In genomic region chr3:40878464-40878905, GRCh38 we compare ENCODE assay signal across 14 cellular contexts.
DNase-seq lines count a peak whose midpoint lies in the region; ATAC-seq and TF ChIP-seq lines count a peak whose summit lies in the region.
"Had no signal": no experiment of that assay in that cellular context is flagged by ENCODE, and none has a peak within 500 bp of the region (broad histone marks: within the 10 kb centered on the region; RNA-seq: fewer than 3 reads in every experiment).

No MANE protein-coding gene starts in this region.

- no peak for DNase-seq in caudate nucleus (lab: John Stamatoyannopoulos, UW)
- no peak for DNase-seq in lower lobe of right lung
- DNase-seq in gastrocnemius medialis: no peak
- DNase-seq in AML-193 (lab: John Stamatoyannopoulos, UW): no peak
- DNase-seq in ovary: no peak
- no peak for DNase-seq in posterior cingulate gyrus
- no peak for DNase-seq in WTC11 (ENCODE audit: low spot score)
- DNase-seq: activated naive CD4-positive, alpha-beta T cell treated with anti-CD3 and anti-CD28 coated beads for 36 hours; erythroblast; NCI-H2081 had no signal

- H3K27me3 ChIP-seq in lower lobe of right lung (ENCODE audit: low read depth) (no peaks in the 10 kb centered on the region), gastrocnemius medialis (no peaks in the 10 kb centered on the region), ovary (no peaks in the 10 kb centered on the region)
- H3K27me3 ChIP-seq: testis had no signal

- no peaks in the 10 kb centered on the region for H3K27me3 Mint-ChIP-seq in WTC11 (ENCODE audit: low read depth)

- no peak overlapping the region for H3K4me3 ChIP-seq in lower lobe of right lung
- no peak overlapping the region for H3K4me3 ChIP-seq in gastrocnemius medialis
- no peak overlapping the region for H3K4me3 ChIP-seq in ovary
- H3K4me3 ChIP-seq: SK-N-MC, testis had no signal

- H3K9me3 ChIP-seq in lower lobe of right lung: no peaks in the 10 kb centered on the region
- no peaks in the 10 kb centered on the region for H3K9me3 ChIP-seq in gastrocnemius medialis
- H3K9me3 ChIP-seq in ovary: no peaks in the 10 kb centered on the region
- H3K9me3 ChIP-seq: testis had no signal

- POLR2A ChIA-PET in WTC11 (lab: Charles Lee): no interaction called here

- WGBS in ovary, 3 donors: 5 to 9% (median 5%) methylated on average over 3 of the region's 3 CpGs

- no peak for TF ChIP-seq EP300 in ovary (IDR thresholded peaks at IDR 0.05)

- TF ChIP-seq CTCF in C4-2B (conservative IDR thresholded peaks at IDR 0.05) (no peak), lower lobe of right lung (IDR thresholded peaks at IDR 0.05) (no peak), gastrocnemius medialis (IDR thresholded peaks at IDR 0.05 in 4 of 5, conservative IDR thresholded peaks at IDR 0.05 in 1 of 5) (no peak), ovary (IDR thresholded peaks at IDR 0.05) (no peak), WTC11 (IDR thresholded peaks at IDR 0.05) (no peak)

- H3K4me1 Mint-ChIP-seq in WTC11: peaks cover 16% of the 10 kb centered on the region

- intact Hi-C loops in lower lobe of right lung (cut with DNase I): no loop called here
- intact Hi-C loops in gastrocnemius medialis (cut with DNase I; ENCODE audit: low total_unique reads): loop anchor here (5.0 kb wide), 1 partner anchor 96 kb away; no protein-coding TSS in a partner anchor
- intact Hi-C loops in ovary (cut with DNase I): loop anchor here in 1 of 4 donors (10.0 kb wide), 1 partner anchor 316 kb away; the partner anchor contains the start of gene CTNNB1
- intact Hi-C loops in posterior cingulate gyrus (cut with DNase I): no loop called here

- H3K4me1 ChIP-seq in lower lobe of right lung (peaks cover 30% of the 10 kb centered on the region), gastrocnemius medialis (peaks cover 13 to 16% of the 10 kb centered on the region in 2 donors), ovary (ENCODE audit: insufficient read depth) (peaks cover 14% of the 10 kb centered on the region)

- TF ChIP-seq POLR2A in gastrocnemius medialis (IDR thresholded peaks at IDR 0.05): no peak
- no peak for TF ChIP-seq POLR2A in ovary (IDR thresholded peaks at IDR 0.05)

- H3K4me3 Mint-ChIP-seq in WTC11: no peak overlapping the region
- H3K4me3 Mint-ChIP-seq: activated naive CD4-positive, alpha-beta T cell treated with anti-CD3 and anti-CD28 coated beads for 36 hours had no signal

- H3K36me3 ChIP-seq in lower lobe of right lung (no peaks in the 10 kb centered on the region), gastrocnemius medialis (no peaks in the 10 kb centered on the region), ovary (no peaks in the 10 kb centered on the region)

- H3K27ac ChIP-seq in C4-2B: peak overlapping the region; percentile 90
- peak overlapping the region; percentile 46 for H3K27ac ChIP-seq in caudate nucleus (ENCODE audit: low read depth, low read length)
- peak overlapping the region; percentile 81 for H3K27ac ChIP-seq in lower lobe of right lung
- H3K27ac ChIP-seq in gastrocnemius medialis: peak overlapping the region; percentile 23 to 61 (median 39)
- H3K27ac ChIP-seq in ovary: peak overlapping the region in 1 of 2 donors; percentile 67
- H3K27ac ChIP-seq: SK-N-MC had no signal

- CTCF ChIA-PET in WTC11 (lab: Charles Lee): no interaction called here

- H3K9me3 Mint-ChIP-seq in WTC11: peaks cover 17% of the 10 kb centered on the region
- H3K9me3 Mint-ChIP-seq: activated naive CD4-positive, alpha-beta T cell treated with anti-CD3 and anti-CD28 coated beads for 36 hours had no signal

- in situ Hi-C loops in gastrocnemius medialis (cut with MboI; ENCODE audit: low sequenced_read_pairs in 4 of 4): no loop called here

- ATAC-seq in lower lobe of right lung: no peak
- ATAC-seq in gastrocnemius medialis: no peak
- no peak for ATAC-seq in WTC11
- ATAC-seq: HCT116 had no signal

- H3K36me3 Mint-ChIP-seq in WTC11: no peaks in the 10 kb centered on the region

- H3K27ac Mint-ChIP-seq in WTC11: no peak overlapping the region
- H3K27ac Mint-ChIP-seq: activated naive CD4-positive, alpha-beta T cell treated with anti-CD3 and anti-CD28 coated beads for 36 hours had no signal

TF ChIP-seq in WTC11, 78 proteins besides CTCF, POLR2A, EP300 and RAD21:
- TF ChIP-seq MLX (CRISPR knock-in tag; IDR thresholded peaks at IDR 0.05): no peak
- no peak for TF ChIP-seq ATF2 (CRISPR knock-in tag; IDR thresholded peaks at IDR 0.05; ENCODE audit: borderline replicate concordance, low read depth)
- TF ChIP-seq IRF2 (CRISPR knock-in tag; IDR thresholded peaks at IDR 0.05; ENCODE audit: borderline replicate concordance, low read depth): no peak
- TF ChIP-seq PREB (CRISPR knock-in tag; IDR thresholded peaks at IDR 0.05; ENCODE audit: borderline replicate concordance): no peak
- no peak for TF ChIP-seq ZNF425 (CRISPR knock-in tag; conservative IDR thresholded peaks at IDR 0.05)
- TF ChIP-seq EMX1 (CRISPR knock-in tag; IDR thresholded peaks at IDR 0.05): no peak
- TF ChIP-seq TEAD4 (CRISPR knock-in tag; IDR thresholded peaks at IDR 0.05): no peak
- TF ChIP-seq ATF1 (CRISPR knock-in tag; IDR thresholded peaks at IDR 0.05): no peak
- TF ChIP-seq ZBTB43 (CRISPR knock-in tag; IDR thresholded peaks at IDR 0.05): no peak
- no peak for TF ChIP-seq E2F5 (CRISPR knock-in tag; IDR thresholded peaks at IDR 0.05)
